In genomic region chr4:6474705-6475457, GRCh38 we compare ENCODE assay signal across 16 cellular contexts. TPM values are rescaled to one million over a fixed set of nuclear protein-coding genes. Genes with fewer than 3 reads are reported as not detected.
DNase-seq lines count a peak whose midpoint lies in the region; ATAC-seq and TF ChIP-seq lines count a peak whose summit lies in the region.
"Had no signal": no experiment of that assay in that cellular context is flagged by ENCODE, and none has a peak within 500 bp of the region (broad histone marks: within the 10 kb centered on the region; RNA-seq: fewer than 3 reads in every experiment).

No MANE protein-coding gene starts in this region.

- 71 to 74% (median 72%) methylated on average over 9 of the region's 9 CpGs for WGBS in heart left ventricle, 4 donors
- WGBS in esophagus muscularis mucosa = 71% methylated on average over 9 of the region's 9 CpGs

- no peaks in the 10 kb centered on the region for H3K36me3 Mint-ChIP-seq in progenitor cell of endocrine pancreas (ENCODE audit: insufficient read depth)
- no peaks in the 10 kb centered on the region for H3K36me3 Mint-ChIP-seq in activated CD4-positive, alpha-beta T cell treated with anti-CD3 and anti-CD28 coated beads for 36 hours (ENCODE audit: low read depth)
- H3K36me3 Mint-ChIP-seq: CD4-positive, CD25-positive, alpha-beta regulatory T cell had no signal

- DNase-seq in right atrium auricular region (ENCODE audit: low spot score) (peak; percentile 2), heart left ventricle (no peak), esophagus muscularis mucosa (ENCODE audit: extremely low spot score) (peak; percentile 78), progenitor cell of endocrine pancreas (ENCODE audit: low spot score, unreplicated experiment) (peak; percentile 6), NCI-H2081 (lab: John Stamatoyannopoulos, UW) (no peak), GM10248 (ENCODE audit: extremely low spot score) (no peak)
- no peak for DNase-seq in activated CD4-positive, alpha-beta T cell treated with anti-CD3 and anti-CD28 coated beads for 36 hours
- DNase-seq: Caco-2; CD4-positive, CD25-positive, alpha-beta regulatory T cell; GDM1; GM23248; NCI-H510A; NCI-H774; SHP77 treated with DMSO at 0.1 percent for 48 hours had no signal

- H3K4me3 Mint-ChIP-seq in progenitor cell of endocrine pancreas (ENCODE audit: low read depth) = no peak overlapping the region
- H3K4me3 Mint-ChIP-seq in activated CD4-positive, alpha-beta T cell treated with anti-CD3 and anti-CD28 coated beads for 36 hours = no peak overlapping the region
- H3K4me3 Mint-ChIP-seq: CD4-positive, CD25-positive, alpha-beta regulatory T cell had no signal

- no peak overlapping the region for H3K27ac Mint-ChIP-seq in progenitor cell of endocrine pancreas
- no peak overlapping the region for H3K27ac Mint-ChIP-seq in activated CD4-positive, alpha-beta T cell treated with anti-CD3 and anti-CD28 coated beads for 36 hours
- H3K27ac Mint-ChIP-seq: CD4-positive, CD25-positive, alpha-beta regulatory T cell had no signal

- TF ChIP-seq EP300 in esophagus muscularis mucosa (IDR thresholded peaks at IDR 0.05) = no peak

- H3K9me3 Mint-ChIP-seq in progenitor cell of endocrine pancreas (ENCODE audit: low read depth) = no peaks in the 10 kb centered on the region
- no peaks in the 10 kb centered on the region for H3K9me3 Mint-ChIP-seq in activated CD4-positive, alpha-beta T cell treated with anti-CD3 and anti-CD28 coated beads for 36 hours (ENCODE audit: low read depth)

- TF ChIP-seq POLR2A in heart left ventricle (IDR thresholded peaks at IDR 0.05) (no peak), esophagus muscularis mucosa (IDR thresholded peaks at IDR 0.05; ENCODE audit: low read depth) (no peak)

- TF ChIP-seq CTCF in right atrium auricular region (IDR thresholded peaks at IDR 0.05) = no peak
- TF ChIP-seq CTCF in heart left ventricle (IDR thresholded peaks at IDR 0.05) = no peak
- TF ChIP-seq CTCF in esophagus muscularis mucosa (IDR thresholded peaks at IDR 0.05) = no peak
- TF ChIP-seq CTCF in progenitor cell of endocrine pancreas (IDR thresholded peaks at IDR 0.05; ENCODE audit: unreplicated experiment) = no peak
- no peak for TF ChIP-seq CTCF in GM10248 (IDR thresholded peaks at IDR 0.05; ENCODE audit: control extremely low read depth, extremely low read depth, low read depth, missing control alignments)

- CTCF ChIA-PET in activated CD4-positive, alpha-beta T cell treated with anti-CD3 and anti-CD28 coated beads for 36 hours (lab: Charles Lee) = no interaction called here
- CTCF ChIA-PET in GM10248 (lab: Yijun Ruan, JAX) = no interaction called here

- H3K4me1 ChIP-seq in right atrium auricular region (peaks cover 0 to 19% of the 10 kb centered on the region in 2 donors), heart left ventricle (peaks cover 0 to 21% (median 0%) of the 10 kb centered on the region in 12 donors), esophagus muscularis mucosa (peaks cover 12 to 23% (median 22%) of the 10 kb centered on the region in 4 donors)
- H3K4me1 ChIP-seq: BE2C, Caco-2 had no signal

- H3K4me1 Mint-ChIP-seq in progenitor cell of endocrine pancreas (ENCODE audit: low read depth) = peaks cover 3% of the 10 kb centered on the region
- H3K4me1 Mint-ChIP-seq in activated CD4-positive, alpha-beta T cell treated with anti-CD3 and anti-CD28 coated beads for 36 hours = peaks cover 7% of the 10 kb centered on the region

- H3K4me3 ChIP-seq in right atrium auricular region = no peak overlapping the region
- no peak overlapping the region for H3K4me3 ChIP-seq in heart left ventricle
- H3K4me3 ChIP-seq in esophagus muscularis mucosa = no peak overlapping the region
- H3K4me3 ChIP-seq: GM23248 had no signal

- H3K27ac ChIP-seq in right atrium auricular region (no peak overlapping the region), heart left ventricle (no peak overlapping the region), esophagus muscularis mucosa (replicated peaks in 1 of 4) (no peak overlapping the region)
- H3K27ac ChIP-seq: GM23248 had no signal

- H3K27me3 ChIP-seq in right atrium auricular region (peaks cover 0 to 4% of the 10 kb centered on the region in 2 donors), heart left ventricle (peaks cover 0 to 46% (median 17%) of the 10 kb centered on the region in 9 donors), esophagus muscularis mucosa (peaks cover 0 to 87% (median 16%) of the 10 kb centered on the region in 4 donors)

- H3K36me3 ChIP-seq in right atrium auricular region (no peaks in the 10 kb centered on the region), heart left ventricle (no peaks in the 10 kb centered on the region), esophagus muscularis mucosa (no peaks in the 10 kb centered on the region)
- H3K36me3 ChIP-seq: BE2C had no signal

- no peaks in the 10 kb centered on the region for H3K9me3 ChIP-seq in right atrium auricular region
- no peaks in the 10 kb centered on the region for H3K9me3 ChIP-seq in heart left ventricle
- H3K9me3 ChIP-seq in esophagus muscularis mucosa = no peaks in the 10 kb centered on the region
- H3K9me3 ChIP-seq: BE2C, Caco-2 had no signal

- peaks cover 55% of the 10 kb centered on the region for H3K27me3 Mint-ChIP-seq in progenitor cell of endocrine pancreas
- H3K27me3 Mint-ChIP-seq in activated CD4-positive, alpha-beta T cell treated with anti-CD3 and anti-CD28 coated beads for 36 hours = peaks cover 37% of the 10 kb centered on the region

- no peak for ATAC-seq in heart left ventricle
- no peak for ATAC-seq in HG02642 (IDR thresholded peaks at IDR 0.05; ENCODE audit: poor library complexity, unreplicated experiment)
- ATAC-seq in activated CD4-positive, alpha-beta T cell treated with anti-CD3 and anti-CD28 coated beads for 36 hours = no peak

- intact Hi-C loops in heart left ventricle (cut with DNase I) (loop anchor here in 1 of 10 donors (5.0 kb wide), 1 partner anchor 72 kb away; no protein-coding TSS in a partner anchor), esophagus muscularis mucosa (cut with DNase I) (no loop called here)
- intact Hi-C loops in activated CD4-positive, alpha-beta T cell treated with anti-CD3 and anti-CD28 coated beads for 36 hours (cut with DNase I, micrococcal nuclease) = no loop called here

- POLR2A ChIA-PET in activated CD4-positive, alpha-beta T cell treated with anti-CD3 and anti-CD28 coated beads for 36 hours (lab: Charles Lee) = no interaction called here
- POLR2A ChIA-PET in GM10248 (lab: Yijun Ruan, JAX) = no interaction called here

RNA-seq across cellular contexts. Expression of gene PPP2R2C, which starts 2.5 kb away (rescaled TPM):
- 1 to 10 TPM; 4.6 to 5.7 TPM for total RNA-seq in right atrium auricular region
- 10 to 100 TPM in 3 of 9 donors, 1 to 10 TPM in 6; 4.5 to 20.0 (median 8.0) TPM for total RNA-seq in heart left ventricle
- polyA plus RNA-seq in heart left ventricle = 1 to 10 TPM in 1 of 2 donors, under 1 TPM in 1; 0.22 to 1.3 TPM
- total RNA-seq in esophagus muscularis mucosa = 1 to 10 TPM in 3 of 4 donors, under 1 TPM in 1; 0.50 to 2.7 (median 1.4) TPM
- 0.19 and 0.29 TPM in 2 replicates for total RNA-seq in progenitor cell of endocrine pancreas
- under 1 TPM in 1 of 2 experiments, not detected in 1; 0.12 TPM for total RNA-seq in activated CD4-positive, alpha-beta T cell treated with anti-CD3 and anti-CD28 coated beads for 36 hours
- total RNA-seq: Caco-2; CD4-positive, CD25-positive, alpha-beta regulatory T cell; GM23248 had no signal
- polyA plus RNA-seq: CD4-positive, CD25-positive, alpha-beta regulatory T cell; GM23248 had no signal

Comparison
In these comparisons a context has a peak if more than half of its experiments do, and no peak if none do; other contexts are left out.
1. DNase-seq: peak in right atrium auricular region (single experiment), esophagus muscularis mucosa (single experiment) and progenitor cell of endocrine pancreas (single experiment); none in heart left ventricle (0 of 5), NCI-H2081 (0 of 2), activated CD4-positive, alpha-beta T cell treated with anti-CD3 and anti-CD28 coated beads for 36 hours (single experiment) and GM10248 (single experiment).